ENCODE assay signal across 28 cellular contexts in the genomic region with DNA sequence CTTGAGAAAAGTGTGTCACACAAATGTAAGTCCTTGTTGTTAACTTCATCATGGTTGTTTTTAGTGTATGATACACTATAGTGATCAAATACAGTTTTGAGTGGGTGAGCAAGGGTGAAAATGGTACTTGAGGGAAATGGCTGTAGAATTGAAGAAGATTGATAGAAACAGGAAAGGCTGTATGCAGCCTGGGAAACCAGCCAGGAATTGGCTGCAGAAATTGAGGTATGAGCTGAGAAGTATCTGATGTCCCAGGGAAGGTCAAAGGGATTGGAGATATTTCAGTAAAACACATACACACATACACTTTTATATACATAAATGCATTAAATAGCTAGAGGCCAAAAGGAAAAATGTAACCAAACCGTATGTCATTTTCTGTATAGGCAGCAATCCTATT. TPM values are rescaled to one million over a fixed set of nuclear protein-coding genes. Genes with fewer than 3 reads are reported as not detected.
"Had no signal": no experiment of that assay in that cellular context is flagged by ENCODE, and none has a peak within 500 bp of the region (broad histone marks: within the 10 kb centered on the region; RNA-seq: fewer than 3 reads in every experiment).

No MANE protein-coding gene starts in this region.

- H3K27me3 ChIP-seq: hepatocyte, neural progenitor cell, right lobe of liver, stomach, testis, thyroid gland, transverse colon, upper lobe of left lung, vagina had no signal

- H3K4me1 ChIP-seq: left ventricle myocardium inferior, neural progenitor cell, parathyroid adenoma, psoas muscle, right lobe of liver, stomach, testis, thyroid gland, transverse colon, upper lobe of left lung, vagina had no signal

- H3K9me3 Mint-ChIP-seq: natural killer cell treated with Interleukin-12 subunit alpha and Interleukin-12 subunit beta and Interleukin-15 and Interleukin-18, amount 100 ng/mL, for 72 hours; neural progenitor cell; stimulated activated naive B cell treated with anti-CD40 and anti-IgM and Interleukin-4, amounts not matched to agents 10 μg/mL and 1 μg/mL and 100 μg/mL, for 72 hours had no signal

- H3K9me3 ChIP-seq: left ventricle myocardium inferior, mucosa of descending colon, neutrophil, psoas muscle, right lobe of liver, stomach, testis, thyroid gland, transverse colon, upper lobe of left lung, vagina had no signal

- H3K4me1 Mint-ChIP-seq: naive thymus-derived CD4-positive, alpha-beta T cell; neural progenitor cell; stimulated activated naive B cell treated with anti-CD40 and anti-IgM and Interleukin-4, amounts not matched to agents 10 μg/mL and 1 μg/mL and 100 μg/mL, for 72 hours had no signal

- H3K27ac ChIP-seq: hepatocyte, left ventricle myocardium inferior, neural progenitor cell, neutrophil, parathyroid adenoma, psoas muscle, right lobe of liver, skin epidermis, stomach, testis, thyroid gland, transverse colon, upper lobe of left lung, vagina had no signal

- H3K4me3 Mint-ChIP-seq: naive thymus-derived CD4-positive, alpha-beta T cell; natural killer cell treated with Interleukin-12 subunit alpha and Interleukin-12 subunit beta and Interleukin-15 and Interleukin-18, amount 100 ng/mL, for 72 hours; neural progenitor cell; stimulated activated naive B cell treated with anti-CD40 and anti-IgM and Interleukin-4, amounts not matched to agents 10 μg/mL and 1 μg/mL and 100 μg/mL, for 72 hours had no signal

- ATAC-seq: mucosa of descending colon; naive thymus-derived CD4-positive, alpha-beta T cell; natural killer cell treated with Interleukin-12 subunit alpha and Interleukin-12 subunit beta and Interleukin-15 and Interleukin-18, amount 100 ng/mL, for 72 hours; psoas muscle; right lobe of liver; stimulated activated naive B cell treated with anti-CD40 and anti-IgM and Interleukin-4, amounts not matched to agents 10 μg/mL and 1 μg/mL and 100 μg/mL, for 72 hours; stimulated activated naive CD8-positive, alpha-beta T cell treated with anti-CD3 and anti-CD28 coated beads, Interleukin-15, Interleukin-2, amounts not matched to agents 100 U/mL and 50 U/mL, for 24 hours had no signal

- H3K4me3 ChIP-seq: hepatocyte, left ventricle myocardium inferior, lung, mucosa of descending colon, neural progenitor cell, psoas muscle, right lobe of liver, skin epidermis, stomach, testis, thyroid gland, transverse colon, upper lobe of left lung, vagina had no signal

- DNase-seq: islet precursor cell; left ventricle myocardium inferior; mesendoderm; midbrain; mucosa of descending colon; naive thymus-derived CD4-positive, alpha-beta T cell; occipital lobe; psoas muscle; right lobe of liver; stimulated activated CD4-positive, alpha-beta T cell treated with anti-CD3 and anti-CD28 coated beads, Interleukin-12 subunit alpha, Interleukin-12 subunit beta, amount 100 ng/mL, for 4 hours; stimulated activated CD4-positive, alpha-beta T cell treated with anti-CD3 and anti-CD28 coated beads, Interleukin-15, amount 100 ng/mL, for 24 hours; stimulated activated CD4-positive, alpha-beta T cell treated with anti-CD3 and anti-CD28 coated beads, Interleukin-2, amount 100 ng/mL, for 24 hours; stimulated activated CD4-positive, alpha-beta T cell treated with anti-CD3 and anti-CD28 coated beads, Interleukin-4, amount 100 ng/mL, for 1 hour; stimulated activated naive B cell treated with anti-CD40 and anti-IgM and Interleukin-4, amounts not matched to agents 10 μg/mL and 1 μg/mL and 100 μg/mL, for 72 hours; stimulated activated naive CD8-positive, alpha-beta T cell treated with anti-CD3 and anti-CD28 coated beads, Interleukin-15, Interleukin-2, amounts not matched to agents 100 U/mL and 50 U/mL, for 24 hours; stomach; testis; thyroid gland; transverse colon; upper lobe of left lung had no signal

- H3K27ac Mint-ChIP-seq: naive thymus-derived CD4-positive, alpha-beta T cell; natural killer cell treated with Interleukin-12 subunit alpha and Interleukin-12 subunit beta and Interleukin-15 and Interleukin-18, amount 100 ng/mL, for 72 hours; neural progenitor cell; stimulated activated naive B cell treated with anti-CD40 and anti-IgM and Interleukin-4, amounts not matched to agents 10 μg/mL and 1 μg/mL and 100 μg/mL, for 72 hours had no signal

- H3K36me3 Mint-ChIP-seq: naive thymus-derived CD4-positive, alpha-beta T cell; natural killer cell treated with Interleukin-12 subunit alpha and Interleukin-12 subunit beta and Interleukin-15 and Interleukin-18, amount 100 ng/mL, for 72 hours; neural progenitor cell; stimulated activated naive B cell treated with anti-CD40 and anti-IgM and Interleukin-4, amounts not matched to agents 10 μg/mL and 1 μg/mL and 100 μg/mL, for 72 hours had no signal

- H3K36me3 ChIP-seq: left ventricle myocardium inferior, neural progenitor cell, neutrophil, right lobe of liver, stomach, thyroid gland, transverse colon, upper lobe of left lung, vagina had no signal

RNA-seq across cellular contexts. Expression of a gene that starts 13.1 kb away (rescaled TPM):
- polyA plus RNA-seq: naive thymus-derived CD4-positive, alpha-beta T cell had no signal

RNA-seq across cellular contexts. Expression of a gene that starts 49.9 kb away (rescaled TPM):
- total RNA-seq: naive thymus-derived CD4-positive, alpha-beta T cell; natural killer cell treated with Interleukin-12 subunit alpha and Interleukin-12 subunit beta and Interleukin-15 and Interleukin-18, amount 100 ng/mL, for 72 hours; right lobe of liver had no signal
- polyA plus RNA-seq: naive thymus-derived CD4-positive, alpha-beta T cell had no signal
